ENCODE assay signal across 1 cellular context in genomic region chr10:43068781-43069515, GRCh38.
TF ChIP-seq lines count a peak whose summit lies in the region.

No MANE protein-coding gene starts in this region.

TF ChIP-seq in GM23338, 12 proteins besides CTCF, POLR2A, EP300 and RAD21 (continued from another document):
- no peak for TF ChIP-seq ZNF462 (CRISPR knock-in tag; IDR thresholded peaks at IDR 0.05)
- TF ChIP-seq ZNF114 (CRISPR knock-in tag; IDR thresholded peaks at IDR 0.05), result no peak
- no peak for TF ChIP-seq ZNF331 (CRISPR knock-in tag; IDR thresholded peaks at IDR 0.05; ENCODE audit: low read depth)
- no peak for TF ChIP-seq EZH2phosphoT487 (IDR thresholded peaks at IDR 0.05; ENCODE audit: unreplicated experiment)
- TF ChIP-seq JUNB (IDR thresholded peaks at IDR 0.05; ENCODE audit: unreplicated experiment), result no peak
- TF ChIP-seq CREB1 (CRISPR knock-in tag; IDR thresholded peaks at IDR 0.05; ENCODE audit: low read depth), result no peak
- TF ChIP-seq, protein P1, sequence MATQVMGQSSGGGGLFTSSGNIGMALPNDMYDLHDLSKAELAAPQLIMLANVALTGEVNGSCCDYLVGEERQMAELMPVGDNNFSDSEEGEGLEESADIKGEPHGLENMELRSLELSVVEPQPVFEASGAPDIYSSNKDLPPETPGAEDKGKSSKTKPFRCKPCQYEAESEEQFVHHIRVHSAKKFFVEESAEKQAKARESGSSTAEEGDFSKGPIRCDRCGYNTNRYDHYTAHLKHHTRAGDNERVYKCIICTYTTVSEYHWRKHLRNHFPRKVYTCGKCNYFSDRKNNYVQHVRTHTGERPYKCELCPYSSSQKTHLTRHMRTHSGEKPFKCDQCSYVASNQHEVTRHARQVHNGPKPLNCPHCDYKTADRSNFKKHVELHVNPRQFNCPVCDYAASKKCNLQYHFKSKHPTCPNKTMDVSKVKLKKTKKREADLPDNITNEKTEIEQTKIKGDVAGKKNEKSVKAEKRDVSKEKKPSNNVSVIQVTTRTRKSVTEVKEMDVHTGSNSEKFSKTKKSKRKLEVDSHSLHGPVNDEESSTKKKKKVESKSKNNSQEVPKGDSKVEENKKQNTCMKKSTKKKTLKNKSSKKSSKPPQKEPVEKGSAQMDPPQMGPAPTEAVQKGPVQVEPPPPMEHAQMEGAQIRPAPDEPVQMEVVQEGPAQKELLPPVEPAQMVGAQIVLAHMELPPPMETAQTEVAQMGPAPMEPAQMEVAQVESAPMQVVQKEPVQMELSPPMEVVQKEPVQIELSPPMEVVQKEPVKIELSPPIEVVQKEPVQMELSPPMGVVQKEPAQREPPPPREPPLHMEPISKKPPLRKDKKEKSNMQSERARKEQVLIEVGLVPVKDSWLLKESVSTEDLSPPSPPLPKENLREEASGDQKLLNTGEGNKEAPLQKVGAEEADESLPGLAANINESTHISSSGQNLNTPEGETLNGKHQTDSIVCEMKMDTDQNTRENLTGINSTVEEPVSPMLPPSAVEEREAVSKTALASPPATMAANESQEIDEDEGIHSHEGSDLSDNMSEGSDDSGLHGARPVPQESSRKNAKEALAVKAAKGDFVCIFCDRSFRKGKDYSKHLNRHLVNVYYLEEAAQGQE (IDR thresholded peaks at IDR 0.05; ENCODE audit: unreplicated experiment), result no peak
- TF ChIP-seq NANOG (IDR thresholded peaks at IDR 0.05; ENCODE audit: borderline replicate concordance), result no peak
- no peak for TF ChIP-seq POLR2AphosphoS5 (IDR thresholded peaks at IDR 0.05; ENCODE audit: low read depth)
- no peak for TF ChIP-seq EZH2 (IDR thresholded peaks at IDR 0.05; ENCODE audit: low read depth, unreplicated experiment)
- TF ChIP-seq STAT1 (IDR thresholded peaks at IDR 0.05; ENCODE audit: unreplicated experiment), result no peak
